32 cellular contexts compared by ENCODE assay signal in the genomic region with DNA sequence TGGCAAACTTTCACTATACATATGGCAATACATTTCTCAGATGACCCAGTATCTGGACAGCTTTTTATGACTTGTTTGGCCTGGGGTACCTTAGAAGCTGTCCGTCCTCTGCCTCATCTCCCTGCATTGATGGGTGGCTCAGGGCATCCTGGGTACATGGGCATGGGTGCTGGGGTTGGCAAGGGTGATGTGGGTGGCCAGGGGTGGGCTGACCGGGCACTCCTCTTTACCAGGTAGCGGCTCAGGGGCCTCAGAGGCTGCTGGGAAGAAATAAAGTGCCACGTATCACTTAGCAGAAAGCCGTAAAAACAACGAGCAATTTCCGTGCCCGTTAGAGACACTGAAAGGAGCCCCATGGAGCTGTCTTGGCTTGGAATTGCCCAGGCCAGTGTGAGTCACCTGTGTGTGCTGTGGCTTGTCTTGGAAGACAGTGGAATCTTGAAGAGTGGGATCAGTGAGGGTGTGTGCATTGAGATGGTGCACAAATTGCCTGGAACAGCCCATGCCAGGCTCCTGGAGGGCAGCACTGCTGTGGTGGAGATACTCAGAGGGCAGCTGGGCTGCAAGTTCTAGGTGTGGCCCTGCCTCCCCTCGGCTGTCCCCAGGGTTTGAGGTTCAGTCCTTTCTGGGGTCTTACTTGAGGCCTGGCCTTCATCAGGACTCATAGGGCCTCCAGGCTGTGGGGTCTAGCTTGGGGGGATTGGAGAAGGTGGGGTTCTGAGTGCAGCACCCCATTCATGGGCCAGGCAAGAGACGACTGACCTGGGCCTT.
A peak's percentile ranks its signal among the peaks of the same experiment; 100 is the strongest.
DNase-seq lines count a peak whose midpoint lies in the region; FAIRE-seq and TF ChIP-seq lines count a peak whose summit lies in the region.
"Had no signal": no experiment of that assay in that cellular context is flagged by ENCODE, and none has a peak within 500 bp of the region (broad histone marks: within the 10 kb centered on the region; RNA-seq: fewer than 3 reads in every experiment).

No MANE protein-coding gene starts in this region.

- peak; percentile 72 for FAIRE-seq in RCC 7860 (lab: Jason Lieb, UNC)

- H3K9me2 ChIP-seq in MM.1S (replicated peaks; ENCODE audit: insufficient read depth, low read length): no peaks in the 10 kb centered on the region

- no peaks in the 10 kb centered on the region for H3K79me2 ChIP-seq in MM.1S (ENCODE audit: low read length)
- H3K79me2 ChIP-seq: hepatocyte had no signal

- H2AFZ ChIP-seq in MM.1S (ENCODE audit: low read length): no peak overlapping the region
- H2AFZ ChIP-seq: hepatocyte had no signal

- peak overlapping the region; percentile 54 for H3K27ac ChIP-seq in epithelial cell of prostate
- H3K27ac ChIP-seq in MM.1S (ENCODE audit: low read length): no peak overlapping the region
- H3K27ac ChIP-seq: BLaER1, esophagus muscularis mucosa, hepatocyte, Peyer's patch, sigmoid colon, thyroid gland had no signal

- H3K27me3 ChIP-seq in MM.1S (replicated peaks; ENCODE audit: insufficient read depth, low read length): no peaks in the 10 kb centered on the region
- H3K27me3 ChIP-seq: BLaER1, esophagus muscularis mucosa, hepatocyte, Peyer's patch, sigmoid colon, thyroid gland had no signal

- H4K20me1 ChIP-seq in MM.1S (ENCODE audit: insufficient read depth, low read length): no peaks in the 10 kb centered on the region
- H4K20me1 ChIP-seq: BLaER1 had no signal

- no peaks in the 10 kb centered on the region for H3F3A ChIP-seq in MM.1S (ENCODE audit: insufficient read depth, low read length)

- no peaks in the 10 kb centered on the region for H3K9me3 ChIP-seq in MM.1S (replicated peaks; ENCODE audit: insufficient read depth, low read length)
- H3K9me3 ChIP-seq: BLaER1, esophagus muscularis mucosa, Peyer's patch, sigmoid colon, thyroid gland had no signal

- TF ChIP-seq CTCF in MM.1S (IDR thresholded peaks at IDR 0.05; ENCODE audit: low read length): no peak

- H3K4me3 ChIP-seq in MM.1S (ENCODE audit: low read length): no peak overlapping the region
- H3K4me3 ChIP-seq: BLaER1, esophagus muscularis mucosa, hepatocyte, Peyer's patch, sigmoid colon, thyroid gland had no signal

- H3K36me3 ChIP-seq in MM.1S (replicated peaks; ENCODE audit: insufficient read depth, low read length): no peaks in the 10 kb centered on the region
- H3K36me3 ChIP-seq: BLaER1, esophagus muscularis mucosa, Peyer's patch, sigmoid colon, thyroid gland had no signal

- H3K9ac ChIP-seq in MM.1S (ENCODE audit: low read length): no peak overlapping the region
- H3K9ac ChIP-seq: BLaER1 had no signal

- H3K4me2 ChIP-seq in MM.1S (ENCODE audit: low read depth, low read length): no peak overlapping the region
- H3K4me2 ChIP-seq: BLaER1, hepatocyte had no signal

- H3K4me1 ChIP-seq in MM.1S (ENCODE audit: low read length): no peaks in the 10 kb centered on the region
- H3K4me1 ChIP-seq: Peyer's patch, sigmoid colon, thyroid gland had no signal

- DNase-seq in HPDE6-E6E7 (ENCODE audit: extremely low spot score) (peak; percentile 90), RCC 7860 (ENCODE audit: low spot score) (peak; percentile 71), epithelial cell of prostate (ENCODE audit: low read depth, low spot score) (peak; percentile 68), renal cortical epithelial cell (ENCODE audit: low read depth) (peak; percentile 26), MM.1S (no peak), NCI-H526 (lab: John Stamatoyannopoulos, UW) (no peak), NCI-H1092 treated with DMSO at 0.1 percent for 48 hours (lab: John Stamatoyannopoulos, UW) (no peak)
- DNase-seq: activated B cell treated with CpG ODN at 0.5 μM for 24 hours; activated CD4-positive, alpha-beta T cell treated with anti-CD3 and anti-CD28 coated beads, Interleukin-2, amount 50 U/mL, for 1 hour; activated gamma-delta T cell; activated naive CD8-positive, alpha-beta T cell treated with anti-CD3 and anti-CD28 coated beads for 36 hours; activated T-cell treated with anti-CD3 and anti-CD28 coated beads, Interleukin-2, amount 50 U/mL, for 4 hours; anterior cingulate cortex; cortex of kidney; DMS 273 treated with DMSO at 0.1 percent for 48 hours; EL; H7; KBM-7; mesendoderm; NCI-H1417; NCI-H2081 treated with DMSO at 0.1 percent for 48 hours; NCI-H345; NCI-H748 treated with DMSO at 0.1 percent for 48 hours; Peyer's patch; posterior cingulate gyrus; sigmoid colon; stimulated activated CD4-positive, alpha-beta T cell treated with anti-CD3 and anti-CD28 coated beads, Interleukin-4, amount 100 ng/mL, for 24 hours; T-helper 1 cell; thyroid gland had no signal

Comparison
In these comparisons a context has a peak if more than half of its experiments do, and no peak if none do; other contexts are left out.
1. DNase-seq: peak in HPDE6-E6E7 (single experiment), RCC 7860 (single experiment), epithelial cell of prostate (single experiment) and renal cortical epithelial cell (single experiment); none in MM.1S (single experiment), NCI-H526 (0 of 2) and NCI-H1092 treated with DMSO at 0.1 percent for 48 hours (single experiment).